In genomic region chr15:78140296-78140695, GRCh38 we compare ENCODE assay signal across 2 cellular contexts.
TF ChIP-seq lines count a peak whose summit lies in the region.

No MANE protein-coding gene starts in this region.

TF ChIP-seq in liver, 16 proteins besides CTCF, POLR2A, EP300 and RAD21:
- TF ChIP-seq, protein P1, sequence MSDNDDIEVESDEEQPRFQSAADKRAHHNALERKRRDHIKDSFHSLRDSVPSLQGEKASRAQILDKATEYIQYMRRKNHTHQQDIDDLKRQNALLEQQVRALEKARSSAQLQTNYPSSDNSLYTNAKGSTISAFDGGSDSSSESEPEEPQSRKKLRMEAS (IDR thresholded peaks at IDR 0.05) = peak; percentile 90
- TF ChIP-seq REST (IDR thresholded peaks at IDR 0.05) (peak; percentile 46), EGR1 (IDR thresholded peaks at IDR 0.05; ENCODE audit: low read depth in 2 of 2) (peak in 1 of 2 donors; percentile 81), HNF4G (IDR thresholded peaks at IDR 0.05) (peak; percentile 92), NR2F2 (IDR thresholded peaks at IDR 0.05) (peak; percentile 88), YY1 (IDR thresholded peaks at IDR 0.05) (peak; percentile 41), FOXA2 (IDR thresholded peaks at IDR 0.05) (peak; percentile 71), HNF4A (conservative IDR thresholded peaks at IDR 0.05) (peak; percentile 98 to 99), GABPA (IDR thresholded peaks at IDR 0.05 in 1 of 2, conservative IDR thresholded peaks at IDR 0.05 in 1 of 2) (peak in 1 of 2 donors; percentile 46), ATF3 (IDR thresholded peaks at IDR 0.05) (no peak), RXRA (IDR thresholded peaks at IDR 0.05) (peak; percentile 87 to 89), SP1 (IDR thresholded peaks at IDR 0.05) (peak; percentile 87), ZBTB33 (IDR thresholded peaks at IDR 0.05) (peak; percentile 75), JUND (IDR thresholded peaks at IDR 0.05) (peak in 1 of 2 donors; percentile 58), FOXA1 (IDR thresholded peaks at IDR 0.05) (no peak), TAF1 (conservative IDR thresholded peaks at IDR 0.05) (peak; percentile 13)
TF ChIP-seq in liver: peak in this region for 14.

TF ChIP-seq in HepG2, 621 proteins besides CTCF, POLR2A, EP300 and RAD21:
- no peak for TF ChIP-seq TRIM24 (CRISPR knock-in tag; IDR thresholded peaks at IDR 0.05)
- no peak for TF ChIP-seq ISL2 (CRISPR knock-in tag; IDR thresholded peaks at IDR 0.05)
- TF ChIP-seq KLF6 (CRISPR knock-in tag; IDR thresholded peaks at IDR 0.05) = no peak
- no peak for TF ChIP-seq SPEN (CRISPR knock-in tag; IDR thresholded peaks at IDR 0.05; ENCODE audit: low read depth)
- TF ChIP-seq HES4 (CRISPR knock-in tag; IDR thresholded peaks at IDR 0.05; ENCODE audit: borderline replicate concordance) = no peak
- no peak for TF ChIP-seq ZFYVE20 (CRISPR knock-in tag; IDR thresholded peaks at IDR 0.05; ENCODE audit: borderline replicate concordance, low read depth)
